ENCODE assay signal across 1 cellular context in the genomic region with DNA sequence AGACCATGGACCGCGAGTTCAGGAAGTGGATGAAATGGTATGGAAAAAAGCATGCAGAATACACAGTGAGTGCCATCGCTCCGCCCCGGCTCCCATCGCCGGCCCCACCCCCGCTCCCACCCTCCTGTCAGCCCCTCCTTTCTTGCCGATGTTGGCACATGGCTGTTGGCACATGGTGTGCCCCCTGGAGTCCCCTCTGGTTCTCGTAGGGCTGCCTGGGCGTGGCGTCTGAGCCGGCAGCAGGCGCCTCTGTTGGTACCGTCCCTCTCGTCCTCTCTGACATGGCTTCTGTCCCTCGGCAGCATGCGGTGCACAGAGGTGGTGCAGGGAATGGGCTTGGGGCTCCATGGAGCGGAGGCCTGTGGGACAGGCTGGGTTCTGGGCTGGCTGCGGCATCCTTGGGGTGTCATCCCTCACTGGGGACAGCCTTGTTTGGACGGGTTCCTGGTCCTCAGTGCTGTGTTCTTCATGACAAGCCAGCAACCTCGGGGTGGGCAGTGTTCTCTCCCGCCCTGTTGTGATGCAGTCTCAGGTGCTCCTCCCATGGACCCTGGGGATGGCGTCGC.
A peak's percentile ranks its signal among the peaks of the same experiment; 100 is the strongest.
TF ChIP-seq lines count a peak whose summit lies in the region.

No MANE protein-coding gene starts in this region.

TF ChIP-seq in HepG2, 621 proteins besides CTCF, POLR2A, EP300 and RAD21:
- TF ChIP-seq AGO2 (optimal IDR thresholded peaks at IDR 0.05; ENCODE audit: low read depth, low read length) (peak; percentile 55), IKZF4 (CRISPR knock-in tag; IDR thresholded peaks at IDR 0.05; ENCODE audit: borderline replicate concordance, low read depth, not compliant biosample characterization) (no peak)
